In genomic region chr22:31045900-31046587, GRCh38 we compare ENCODE assay signal across 16 cellular contexts. TPM values are rescaled to one million over a fixed set of nuclear protein-coding genes. Genes with fewer than 3 reads are reported as not detected.
DNase-seq lines count a peak whose midpoint lies in the region; ATAC-seq and TF ChIP-seq lines count a peak whose summit lies in the region.
"Had no signal": no experiment of that assay in that cellular context is flagged by ENCODE, and none has a peak within 500 bp of the region (broad histone marks: within the 10 kb centered on the region; RNA-seq: fewer than 3 reads in every experiment).

No MANE protein-coding gene starts in this region.

- H3K27ac ChIP-seq in cingulate gyrus (ENCODE audit: low read depth, low read length): peak overlapping the region; percentile 65
- peak overlapping the region; percentile 16 for H3K27ac ChIP-seq in layer of hippocampus (ENCODE audit: low read depth, low read length)
- H3K27ac ChIP-seq in upper lobe of right lung: peak overlapping the region; percentile 66
- H3K27ac ChIP-seq: pancreas had no signal

- no peaks in the 10 kb centered on the region for H3K36me3 Mint-ChIP-seq in progenitor cell of endocrine pancreas (ENCODE audit: insufficient read depth)
- H3K36me3 Mint-ChIP-seq: CD8-positive, alpha-beta T cell; stimulated activated naive B cell treated with anti-CD40 and anti-IgM and Interleukin-4, amounts not matched to agents 10 μg/mL and 1 μg/mL and 100 μg/mL, for 72 hours had no signal

- H3K27me3 ChIP-seq in layer of hippocampus (ENCODE audit: control insufficient read depth, insufficient read depth, low read length) (no peaks in the 10 kb centered on the region), upper lobe of right lung (no peaks in the 10 kb centered on the region)
- H3K27me3 ChIP-seq: pancreas had no signal

- peaks cover 3% of the 10 kb centered on the region for H3K9me3 Mint-ChIP-seq in progenitor cell of endocrine pancreas (ENCODE audit: low read depth)
- H3K9me3 Mint-ChIP-seq: CD8-positive, alpha-beta T cell had no signal

- H3K27ac Mint-ChIP-seq in progenitor cell of endocrine pancreas: peak overlapping the region; percentile 45
- H3K27ac Mint-ChIP-seq: CD8-positive, alpha-beta T cell; stimulated activated naive B cell treated with anti-CD40 and anti-IgM and Interleukin-4, amounts not matched to agents 10 μg/mL and 1 μg/mL and 100 μg/mL, for 72 hours had no signal

- H3K9me3 ChIP-seq in upper lobe of right lung: no peaks in the 10 kb centered on the region
- H3K9me3 ChIP-seq: pancreas had no signal

- no peak overlapping the region for H3K4me3 ChIP-seq in upper lobe of right lung
- H3K4me3 ChIP-seq: pancreas had no signal

- intact Hi-C loops in upper lobe of right lung (cut with DNase I): no loop called here

- TF ChIP-seq CTCF in progenitor cell of endocrine pancreas (IDR thresholded peaks at IDR 0.05; ENCODE audit: unreplicated experiment) (no peak), upper lobe of right lung (IDR thresholded peaks at IDR 0.05) (peak; percentile 5)

- H3K4me1 Mint-ChIP-seq in progenitor cell of endocrine pancreas (ENCODE audit: low read depth): peaks cover 12% of the 10 kb centered on the region
- H3K4me1 Mint-ChIP-seq: stimulated activated naive B cell treated with anti-CD40 and anti-IgM and Interleukin-4, amounts not matched to agents 10 μg/mL and 1 μg/mL and 100 μg/mL, for 72 hours had no signal

- DNase-seq in progenitor cell of endocrine pancreas (ENCODE audit: low spot score, unreplicated experiment) (no peak), upper lobe of right lung (no peak)
- DNase-seq in stimulated activated CD4-positive, alpha-beta T cell treated with anti-CD3 and anti-CD28 coated beads, Interleukin-15, amount 100 ng/mL, for 24 hours: no peak
- no peak for DNase-seq in activated T-cell treated with anti-CD3 and anti-CD28 coated beads, Interleukin-2, amount 50 U/mL, for 1 hour
- DNase-seq: activated CD8-positive, alpha-beta memory T cell treated with anti-CD3 and anti-CD28 coated beads for 24 hours; activated naive CD4-positive, alpha-beta T cell treated with Interleukin-2 at 50 U/mL for 16 hours; CD8-positive, alpha-beta T cell; GDM1; NCI-H1417 treated with DMSO at 0.1 percent for 48 hours; NCI-H526 treated with DMSO at 0.1 percent for 48 hours; stimulated activated CD4-positive, alpha-beta T cell treated with anti-CD3 and anti-CD28 coated beads, Interleukin-4, amount 100 ng/mL, for 1 hour; stimulated activated naive B cell treated with anti-CD40 and anti-IgM and Interleukin-4, amounts not matched to agents 10 μg/mL and 1 μg/mL and 100 μg/mL, for 72 hours had no signal

- no peaks in the 10 kb centered on the region for H3K36me3 ChIP-seq in upper lobe of right lung
- H3K36me3 ChIP-seq: pancreas had no signal

- peak; percentile 19 for ATAC-seq in upper lobe of right lung
- no peak for ATAC-seq in GM18861 (IDR thresholded peaks at IDR 0.05; ENCODE audit: unreplicated experiment)
- ATAC-seq: CD8-positive, alpha-beta T cell; stimulated activated naive B cell treated with anti-CD40 and anti-IgM and Interleukin-4, amounts not matched to agents 10 μg/mL and 1 μg/mL and 100 μg/mL, for 72 hours had no signal

- H3K4me3 Mint-ChIP-seq in progenitor cell of endocrine pancreas (ENCODE audit: low read depth): no peak overlapping the region
- H3K4me3 Mint-ChIP-seq: CD8-positive, alpha-beta T cell; stimulated activated naive B cell treated with anti-CD40 and anti-IgM and Interleukin-4, amounts not matched to agents 10 μg/mL and 1 μg/mL and 100 μg/mL, for 72 hours had no signal

- peaks cover 25% of the 10 kb centered on the region for H3K4me1 ChIP-seq in upper lobe of right lung
- H3K4me1 ChIP-seq: pancreas had no signal

- H3K27me3 Mint-ChIP-seq in progenitor cell of endocrine pancreas: no peaks in the 10 kb centered on the region

RNA-seq across cellular contexts. Expression of gene SMTN, which starts 35.1 kb away (rescaled TPM):
- total RNA-seq in progenitor cell of endocrine pancreas: 40.8 and 48.0 TPM in 2 replicates
- 71.6 TPM for total RNA-seq in upper lobe of right lung

Comparison
In these comparisons a context has a peak if more than half of its experiments do, and no peak if none do; other contexts are left out.
1. H3K27ac ChIP-seq: peak in every context shown above with its lines; median percentile 66 in upper lobe of right lung; 65 in cingulate gyrus; 16 in layer of hippocampus.